1 cellular context compared by ENCODE assay signal in the genomic region with DNA sequence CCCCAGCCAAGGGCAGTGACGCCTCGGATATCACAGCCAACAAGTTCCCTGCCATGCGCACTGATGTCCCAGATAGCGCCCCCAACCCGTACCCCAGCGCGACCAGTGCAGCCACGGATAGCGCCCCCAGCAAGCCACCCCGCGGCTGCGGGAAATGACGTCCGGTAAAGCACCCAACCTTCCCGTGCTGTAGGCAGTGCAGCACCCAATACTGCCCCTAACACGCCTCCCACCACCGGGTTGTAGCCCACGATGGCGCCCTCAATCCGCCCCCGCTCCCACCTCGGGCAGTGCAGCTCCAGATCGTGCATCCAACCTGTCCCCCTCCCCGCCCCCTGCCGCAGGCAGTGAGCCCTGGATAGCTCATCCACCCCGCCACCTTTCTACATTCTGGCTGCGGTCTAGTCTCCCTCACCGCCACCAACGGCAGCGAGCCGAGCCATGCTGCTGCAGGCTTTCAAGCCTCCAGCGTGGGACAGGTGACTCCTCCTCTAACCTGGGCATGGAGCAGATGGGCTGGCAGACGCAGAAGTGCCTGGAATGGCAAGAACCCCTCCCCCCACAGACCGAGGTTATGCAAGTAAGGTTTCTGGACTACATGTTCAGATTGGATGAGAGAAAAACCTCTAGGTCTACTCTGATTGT.
A peak's percentile ranks its signal among the peaks of the same experiment; 100 is the strongest.
TF ChIP-seq lines count a peak whose summit lies in the region.

No MANE protein-coding gene starts in this region.

TF ChIP-seq in HEK293, 187 proteins besides CTCF, POLR2A, EP300 and RAD21 (continued from another document):
- TF ChIP-seq, protein P1, sequence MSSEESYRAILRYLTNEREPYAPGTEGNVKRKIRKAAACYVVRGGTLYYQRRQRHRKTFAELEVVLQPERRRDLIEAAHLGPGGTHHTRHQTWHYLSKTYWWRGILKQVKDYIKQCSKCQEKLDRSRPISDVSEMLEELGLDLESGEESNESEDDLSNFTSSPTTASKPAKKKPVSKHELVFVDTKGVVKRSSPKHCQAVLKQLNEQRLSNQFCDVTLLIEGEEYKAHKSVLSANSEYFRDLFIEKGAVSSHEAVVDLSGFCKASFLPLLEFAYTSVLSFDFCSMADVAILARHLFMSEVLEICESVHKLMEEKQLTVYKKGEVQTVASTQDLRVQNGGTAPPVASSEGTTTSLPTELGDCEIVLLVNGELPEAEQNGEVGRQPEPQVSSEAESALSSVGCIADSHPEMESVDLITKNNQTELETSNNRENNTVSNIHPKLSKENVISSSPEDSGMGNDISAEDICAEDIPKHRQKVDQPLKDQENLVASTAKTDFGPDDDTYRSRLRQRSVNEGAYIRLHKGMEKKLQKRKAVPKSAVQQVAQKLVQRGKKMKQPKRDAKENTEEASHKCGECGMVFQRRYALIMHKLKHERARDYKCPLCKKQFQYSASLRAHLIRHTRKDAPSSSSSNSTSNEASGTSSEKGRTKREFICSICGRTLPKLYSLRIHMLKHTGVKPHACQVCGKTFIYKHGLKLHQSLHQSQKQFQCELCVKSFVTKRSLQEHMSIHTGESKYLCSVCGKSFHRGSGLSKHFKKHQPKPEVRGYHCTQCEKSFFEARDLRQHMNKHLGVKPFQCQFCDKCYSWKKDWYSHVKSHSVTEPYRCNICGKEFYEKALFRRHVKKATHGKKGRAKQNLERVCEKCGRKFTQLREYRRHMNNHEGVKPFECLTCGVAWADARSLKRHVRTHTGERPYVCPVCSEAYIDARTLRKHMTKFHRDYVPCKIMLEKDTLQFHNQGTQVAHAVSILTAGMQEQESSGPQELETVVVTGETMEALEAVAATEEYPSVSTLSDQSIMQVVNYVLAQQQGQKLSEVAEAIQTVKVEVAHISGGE (tag by site-specific recombination; conservative IDR thresholded peaks at IDR 0.05; ENCODE audit: low read depth) = peak; percentile 94
- TF ChIP-seq ZBTB48 (tag by site-specific recombination; IDR thresholded peaks at IDR 0.05) (peak; percentile 51; the same call in 1 of the 2 replicates), ZFHX2 (tag by site-specific recombination; conservative IDR thresholded peaks at IDR 0.05) (peak; percentile 91), ZNF501 (tag by site-specific recombination; IDR thresholded peaks at IDR 0.05) (0 out of 2 replicates have a peak, but pooled peaks have one; percentile 8), ZNF747 (tag by site-specific recombination; IDR thresholded peaks at IDR 0.05) (no peak), ZNF596 (tag by site-specific recombination; IDR thresholded peaks at IDR 0.05) (no peak), OSR2 (tag by site-specific recombination; IDR thresholded peaks at IDR 0.05) (no peak), ZBTB20 (tag by site-specific recombination; IDR thresholded peaks at IDR 0.05) (peak; percentile 38; the same call in 1 of the 2 replicates), ZNF701 (tag by site-specific recombination; IDR thresholded peaks at IDR 0.05) (no peak), ZNF600 (tag by site-specific recombination; IDR thresholded peaks at IDR 0.05) (0 out of 2 replicates have a peak, but pooled peaks have one; percentile 15), ZSCAN23 (tag by site-specific recombination; IDR thresholded peaks at IDR 0.05) (no peak), ZNF433 (tag by site-specific recombination; IDR thresholded peaks at IDR 0.05; ENCODE audit: low read depth) (no peak), ZNF391 (tag by site-specific recombination; IDR thresholded peaks at IDR 0.05; ENCODE audit: borderline replicate concordance, low read depth) (no peak), SP7 (tag by site-specific recombination; IDR thresholded peaks at IDR 0.05) (0 out of 2 replicates have a peak, but pooled peaks have one; percentile 14), KLF1 (tag by site-specific recombination; IDR thresholded peaks at IDR 0.05) (no peak), KLF9 (tag by site-specific recombination; IDR thresholded peaks at IDR 0.05; ENCODE audit: low read depth) (peak; percentile 26)
- TF ChIP-seq, protein P2, sequence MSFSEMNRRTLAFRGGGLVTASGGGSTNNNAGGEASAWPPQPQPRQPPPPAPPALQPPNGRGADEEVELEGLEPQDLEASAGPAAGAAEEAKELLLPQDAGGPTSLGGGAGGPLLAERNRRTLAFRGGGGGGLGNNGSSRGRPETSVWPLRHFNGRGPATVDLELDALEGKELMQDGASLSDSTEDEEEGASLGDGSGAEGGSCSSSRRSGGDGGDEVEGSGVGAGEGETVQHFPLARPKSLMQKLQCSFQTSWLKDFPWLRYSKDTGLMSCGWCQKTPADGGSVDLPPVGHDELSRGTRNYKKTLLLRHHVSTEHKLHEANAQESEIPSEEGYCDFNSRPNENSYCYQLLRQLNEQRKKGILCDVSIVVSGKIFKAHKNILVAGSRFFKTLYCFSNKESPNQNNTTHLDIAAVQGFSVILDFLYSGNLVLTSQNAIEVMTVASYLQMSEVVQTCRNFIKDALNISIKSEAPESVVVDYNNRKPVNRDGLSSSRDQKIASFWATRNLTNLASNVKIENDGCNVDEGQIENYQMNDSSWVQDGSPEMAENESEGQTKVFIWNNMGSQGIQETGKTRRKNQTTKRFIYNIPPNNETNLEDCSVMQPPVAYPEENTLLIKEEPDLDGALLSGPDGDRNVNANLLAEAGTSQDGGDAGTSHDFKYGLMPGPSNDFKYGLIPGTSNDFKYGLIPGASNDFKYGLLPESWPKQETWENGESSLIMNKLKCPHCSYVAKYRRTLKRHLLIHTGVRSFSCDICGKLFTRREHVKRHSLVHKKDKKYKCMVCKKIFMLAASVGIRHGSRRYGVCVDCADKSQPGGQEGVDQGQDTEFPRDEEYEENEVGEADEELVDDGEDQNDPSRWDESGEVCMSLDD (tag by site-specific recombination; IDR thresholded peaks at IDR 0.05) = peak; percentile 43; the same call in 1 of the 2 replicates
- TF ChIP-seq, protein P3, sequence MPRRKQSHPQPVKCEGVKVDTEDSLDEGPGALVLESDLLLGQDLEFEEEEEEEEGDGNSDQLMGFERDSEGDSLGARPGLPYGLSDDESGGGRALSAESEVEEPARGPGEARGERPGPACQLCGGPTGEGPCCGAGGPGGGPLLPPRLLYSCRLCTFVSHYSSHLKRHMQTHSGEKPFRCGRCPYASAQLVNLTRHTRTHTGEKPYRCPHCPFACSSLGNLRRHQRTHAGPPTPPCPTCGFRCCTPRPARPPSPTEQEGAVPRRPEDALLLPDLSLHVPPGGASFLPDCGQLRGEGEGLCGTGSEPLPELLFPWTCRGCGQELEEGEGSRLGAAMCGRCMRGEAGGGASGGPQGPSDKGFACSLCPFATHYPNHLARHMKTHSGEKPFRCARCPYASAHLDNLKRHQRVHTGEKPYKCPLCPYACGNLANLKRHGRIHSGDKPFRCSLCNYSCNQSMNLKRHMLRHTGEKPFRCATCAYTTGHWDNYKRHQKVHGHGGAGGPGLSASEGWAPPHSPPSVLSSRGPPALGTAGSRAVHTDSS (tag by site-specific recombination; IDR thresholded peaks at IDR 0.05) = no peak
- TF ChIP-seq, protein P4, sequence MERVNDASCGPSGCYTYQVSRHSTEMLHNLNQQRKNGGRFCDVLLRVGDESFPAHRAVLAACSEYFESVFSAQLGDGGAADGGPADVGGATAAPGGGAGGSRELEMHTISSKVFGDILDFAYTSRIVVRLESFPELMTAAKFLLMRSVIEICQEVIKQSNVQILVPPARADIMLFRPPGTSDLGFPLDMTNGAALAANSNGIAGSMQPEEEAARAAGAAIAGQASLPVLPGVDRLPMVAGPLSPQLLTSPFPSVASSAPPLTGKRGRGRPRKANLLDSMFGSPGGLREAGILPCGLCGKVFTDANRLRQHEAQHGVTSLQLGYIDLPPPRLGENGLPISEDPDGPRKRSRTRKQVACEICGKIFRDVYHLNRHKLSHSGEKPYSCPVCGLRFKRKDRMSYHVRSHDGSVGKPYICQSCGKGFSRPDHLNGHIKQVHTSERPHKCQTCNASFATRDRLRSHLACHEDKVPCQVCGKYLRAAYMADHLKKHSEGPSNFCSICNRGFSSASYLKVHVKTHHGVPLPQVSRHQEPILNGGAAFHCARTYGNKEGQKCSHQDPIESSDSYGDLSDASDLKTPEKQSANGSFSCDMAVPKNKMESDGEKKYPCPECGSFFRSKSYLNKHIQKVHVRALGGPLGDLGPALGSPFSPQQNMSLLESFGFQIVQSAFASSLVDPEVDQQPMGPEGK (tag by site-specific recombination; IDR thresholded peaks at IDR 0.05) = peak; percentile 84
